Comparison of ENCODE assay signal across 1 cellular context in genomic region chr6:110960014-110960390, GRCh38.
TF ChIP-seq lines count a peak whose summit lies in the region.

No MANE protein-coding gene starts in this region.

TF ChIP-seq in GM12878, 131 proteins besides CTCF, POLR2A, EP300 and RAD21:
- TF ChIP-seq CEBPB (IDR thresholded peaks at IDR 0.05; ENCODE audit: borderline replicate concordance in 1 of 2, low read depth in 2 of 2, low read length in 2 of 2) (no peak), EZH2 (IDR thresholded peaks at IDR 0.05; ENCODE audit: borderline replicate concordance, control insufficient read depth, low read depth, low read length) (no peak), GATAD2B (conservative IDR thresholded peaks at IDR 0.05; ENCODE audit: low read depth) (no peak), RCOR1 (conservative IDR thresholded peaks at IDR 0.05; ENCODE audit: low read depth, low read length) (no peak), EED (IDR thresholded peaks at IDR 0.05; ENCODE audit: low read depth) (no peak), ESRRA (IDR thresholded peaks at IDR 0.05; ENCODE audit: low read length) (no peak)
